ENCODE assay signal across 19 cellular contexts in the genomic region with DNA sequence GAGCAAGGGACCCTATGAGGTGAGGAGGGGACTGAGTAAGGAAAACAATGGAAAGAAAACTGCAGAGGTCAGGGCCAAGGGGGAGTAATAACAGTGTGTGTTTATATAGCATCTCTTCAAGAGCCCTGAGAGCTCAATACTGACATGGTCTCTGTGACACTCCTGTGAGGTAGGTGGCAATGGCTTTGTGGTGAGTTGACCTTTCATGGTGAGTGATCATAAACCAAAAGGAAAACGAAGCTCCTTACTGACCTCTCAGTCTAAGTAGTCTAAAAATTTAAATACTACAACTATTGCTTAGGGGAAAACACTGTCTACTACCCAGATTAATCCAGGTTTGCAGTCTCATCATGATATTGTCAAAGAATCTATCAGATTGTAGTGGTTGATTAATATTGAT.
DNase-seq lines count a peak whose midpoint lies in the region; ATAC-seq and TF ChIP-seq lines count a peak whose summit lies in the region.
"Had no signal": no experiment of that assay in that cellular context is flagged by ENCODE, and none has a peak within 500 bp of the region (broad histone marks: within the 10 kb centered on the region; RNA-seq: fewer than 3 reads in every experiment).

No MANE protein-coding gene starts in this region.

- H3K36me3 ChIP-seq in upper lobe of right lung: no peaks in the 10 kb centered on the region
- H3K36me3 ChIP-seq: left ventricle myocardium inferior, sigmoid colon had no signal

- peak overlapping the region; percentile 84 for H3K27ac Mint-ChIP-seq in chondrocyte (ENCODE audit: unreplicated experiment)
- H3K27ac Mint-ChIP-seq in activated T-helper 1 cell treated with anti-CD3 and anti-CD28 coated beads, Interleukin-12 subunit alpha, Interleukin-12 subunit beta, Interleukin-2, Interleukin-4 antibody, amounts not matched to agents 30 ng/mL and 10 ng/mL and 1 ng/mL, durations not matched to agents 14 hours and 24 hours and 36 hours: no peak overlapping the region
- H3K27ac Mint-ChIP-seq: activated B cell treated with CpG ODN at 0.5 μM for 24 hours; T-helper 1 cell treated with Interleukin-12 subunit alpha and Interleukin-12 subunit beta and Interleukin-4 antibody, amounts not matched to agents 30 μg/mL and 1 μg/mL, for 36 hours had no signal

- no peaks in the 10 kb centered on the region for H3K27me3 Mint-ChIP-seq in chondrocyte (ENCODE audit: low read depth)
- no peaks in the 10 kb centered on the region for H3K27me3 Mint-ChIP-seq in activated T-helper 1 cell treated with anti-CD3 and anti-CD28 coated beads, Interleukin-12 subunit alpha, Interleukin-12 subunit beta, Interleukin-2, Interleukin-4 antibody, amounts not matched to agents 30 ng/mL and 10 ng/mL and 1 ng/mL, durations not matched to agents 14 hours and 24 hours and 36 hours (ENCODE audit: insufficient read depth)

- intact Hi-C loops in activated T-helper 1 cell treated with anti-CD3 and anti-CD28 coated beads, Interleukin-12 subunit alpha, Interleukin-12 subunit beta, Interleukin-2, Interleukin-4 antibody, amounts not matched to agents 30 ng/mL and 10 ng/mL and 1 ng/mL, durations not matched to agents 14 hours and 24 hours and 36 hours (cut with micrococcal nuclease): no loop called here
- intact Hi-C loops in upper lobe of right lung (cut with DNase I): no loop called here

- peak; percentile 89 for ATAC-seq in GM18858 (IDR thresholded peaks at IDR 0.05; ENCODE audit: unreplicated experiment)
- peak; percentile 62 for ATAC-seq in GM21390 (IDR thresholded peaks at IDR 0.05; ENCODE audit: unreplicated experiment)
- peak; percentile 80 for ATAC-seq in HG03039 (IDR thresholded peaks at IDR 0.05; ENCODE audit: unreplicated experiment)
- no peak for ATAC-seq in upper lobe of right lung

- H3K4me1 Mint-ChIP-seq in chondrocyte (ENCODE audit: low read depth): peaks cover 61% of the 10 kb centered on the region
- no peaks in the 10 kb centered on the region for H3K4me1 Mint-ChIP-seq in activated T-helper 1 cell treated with anti-CD3 and anti-CD28 coated beads, Interleukin-12 subunit alpha, Interleukin-12 subunit beta, Interleukin-2, Interleukin-4 antibody, amounts not matched to agents 30 ng/mL and 10 ng/mL and 1 ng/mL, durations not matched to agents 14 hours and 24 hours and 36 hours (ENCODE audit: low read depth)
- H3K4me1 Mint-ChIP-seq: activated B cell treated with CpG ODN at 0.5 μM for 24 hours had no signal

- no peak overlapping the region for H3K4me3 ChIP-seq in upper lobe of right lung
- H3K4me3 ChIP-seq: left ventricle myocardium inferior, sigmoid colon had no signal

- H3K27me3 ChIP-seq in upper lobe of right lung: no peaks in the 10 kb centered on the region
- H3K27me3 ChIP-seq: sigmoid colon had no signal

- H3K4me3 Mint-ChIP-seq in chondrocyte (ENCODE audit: unreplicated experiment): no peak overlapping the region
- no peak overlapping the region for H3K4me3 Mint-ChIP-seq in activated T-helper 1 cell treated with anti-CD3 and anti-CD28 coated beads, Interleukin-12 subunit alpha, Interleukin-12 subunit beta, Interleukin-2, Interleukin-4 antibody, amounts not matched to agents 30 ng/mL and 10 ng/mL and 1 ng/mL, durations not matched to agents 14 hours and 24 hours and 36 hours
- H3K4me3 Mint-ChIP-seq: activated B cell treated with CpG ODN at 0.5 μM for 24 hours; T-helper 1 cell treated with Interleukin-12 subunit alpha and Interleukin-12 subunit beta and Interleukin-4 antibody, amounts not matched to agents 30 μg/mL and 1 μg/mL, for 36 hours had no signal

- no peak for TF ChIP-seq POLR2A in erythroblast (IDR thresholded peaks at IDR 0.05; ENCODE audit: low read length)

- no peaks in the 10 kb centered on the region for H3K4me1 ChIP-seq in upper lobe of right lung
- H3K4me1 ChIP-seq: left ventricle myocardium inferior, sigmoid colon had no signal

- DNase-seq in chondrocyte (ENCODE audit: low spot score) (no peak), erythroblast (lab: John Stamatoyannopoulos, UW) (no peak), upper lobe of right lung (no peak)
- DNase-seq in activated T-helper 1 cell treated with anti-CD3 and anti-CD28 coated beads, Interleukin-12 subunit alpha, Interleukin-12 subunit beta, Interleukin-2, Interleukin-4 antibody, amounts not matched to agents 30 ng/mL and 10 ng/mL and 1 ng/mL, durations not matched to agents 14 hours and 24 hours and 36 hours (ENCODE audit: low spot score): no peak
- DNase-seq in activated naive CD4-positive, alpha-beta T cell treated with anti-CD3 and anti-CD28 coated beads, Interleukin-2, amount 50 U/mL, for 16 hours: no peak
- DNase-seq: activated B cell treated with CpG ODN at 0.5 μM for 24 hours; activated effector memory CD4-positive, alpha-beta T cell treated with anti-CD3 and anti-CD28 coated beads, Interleukin-2, amount 50 U/mL, for 16 hours; aorta; foreskin fibroblast; Karpas-422; left ventricle myocardium inferior; NCI-H345; sigmoid colon; stimulated activated CD4-positive, alpha-beta T cell treated with anti-CD3 and anti-CD28 coated beads, Interleukin-1b, Interleukin-23, amount 100 ng/mL, for 48 hours; substantia nigra had no signal

- H3K27ac ChIP-seq in upper lobe of right lung: no peak overlapping the region
- H3K27ac ChIP-seq: left ventricle myocardium inferior, sigmoid colon had no signal

- H3K36me3 Mint-ChIP-seq in chondrocyte (ENCODE audit: low read depth): no peaks in the 10 kb centered on the region
- no peaks in the 10 kb centered on the region for H3K36me3 Mint-ChIP-seq in activated T-helper 1 cell treated with anti-CD3 and anti-CD28 coated beads, Interleukin-12 subunit alpha, Interleukin-12 subunit beta, Interleukin-2, Interleukin-4 antibody, amounts not matched to agents 30 ng/mL and 10 ng/mL and 1 ng/mL, durations not matched to agents 14 hours and 24 hours and 36 hours (ENCODE audit: low read depth)

- no peaks in the 10 kb centered on the region for H3K9me3 Mint-ChIP-seq in chondrocyte (ENCODE audit: low read depth)
- no peaks in the 10 kb centered on the region for H3K9me3 Mint-ChIP-seq in activated T-helper 1 cell treated with anti-CD3 and anti-CD28 coated beads, Interleukin-12 subunit alpha, Interleukin-12 subunit beta, Interleukin-2, Interleukin-4 antibody, amounts not matched to agents 30 ng/mL and 10 ng/mL and 1 ng/mL, durations not matched to agents 14 hours and 24 hours and 36 hours
- H3K9me3 Mint-ChIP-seq: activated B cell treated with CpG ODN at 0.5 μM for 24 hours; T-helper 1 cell treated with Interleukin-12 subunit alpha and Interleukin-12 subunit beta and Interleukin-4 antibody, amounts not matched to agents 30 μg/mL and 1 μg/mL, for 36 hours had no signal

- no peaks in the 10 kb centered on the region for H3K9me3 ChIP-seq in upper lobe of right lung
- H3K9me3 ChIP-seq: left ventricle myocardium inferior, sigmoid colon had no signal

- TF ChIP-seq CTCF in chondrocyte (IDR thresholded peaks at IDR 0.05) (no peak), upper lobe of right lung (IDR thresholded peaks at IDR 0.05) (no peak)
